Comparison of ENCODE assay signal across 9 cellular contexts in the genomic region with DNA sequence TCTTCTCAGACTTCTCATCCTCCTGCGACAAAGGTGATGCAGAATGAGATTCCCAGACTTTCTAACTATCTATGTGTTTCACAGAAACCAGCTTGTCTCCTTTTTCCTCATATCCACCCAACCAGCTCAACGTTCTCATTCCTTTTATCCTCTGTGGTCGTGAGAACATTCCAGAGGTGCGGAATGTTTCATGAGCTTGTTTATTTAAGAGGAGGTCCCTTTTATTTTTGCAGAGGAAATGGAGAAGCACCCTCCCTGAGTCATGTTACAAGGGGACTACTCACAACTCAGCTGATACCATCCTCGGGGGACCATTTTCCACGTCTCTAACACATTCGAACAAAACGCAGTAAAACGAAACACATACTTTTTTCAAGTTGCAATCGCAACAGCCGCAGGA.
DNase-seq lines count a peak whose midpoint lies in the region; ATAC-seq and TF ChIP-seq lines count a peak whose summit lies in the region.
"Had no signal": no experiment of that assay in that cellular context is flagged by ENCODE, and none has a peak within 500 bp of the region (broad histone marks: within the 10 kb centered on the region; RNA-seq: fewer than 3 reads in every experiment).

No MANE protein-coding gene starts in this region.

- H3K4me1 Mint-ChIP-seq in osteocyte (ENCODE audit: unreplicated experiment), result peaks cover 57% of the 10 kb centered on the region

- H3K4me3 ChIP-seq in epithelial cell of esophagus (ENCODE audit: low read length), result no peak overlapping the region
- H3K4me3 ChIP-seq: cardiac muscle cell had no signal

- ATAC-seq in omental fat pad (ENCODE audit: low FRiP score), result no peak

- no peaks in the 10 kb centered on the region for H3K27me3 Mint-ChIP-seq in osteocyte (ENCODE audit: unreplicated experiment)

- TF ChIP-seq CTCF in epithelial cell of esophagus (IDR thresholded peaks at IDR 0.05; ENCODE audit: insufficient read depth, low read depth, low read length, missing control alignments) (no peak), osteocyte (IDR thresholded peaks at IDR 0.05) (no peak), omental fat pad (IDR thresholded peaks at IDR 0.05) (no peak)

- peak overlapping the region; percentile 87 for H3K27ac Mint-ChIP-seq in osteocyte (ENCODE audit: unreplicated experiment)

- H3K4me3 Mint-ChIP-seq in osteocyte (ENCODE audit: unreplicated experiment), result peak overlapping the region; percentile 61

- DNase-seq in EH (ENCODE audit: low read depth) (peak; percentile 98), RPMI7951 (ENCODE audit: low read depth) (peak; percentile 89), epithelial cell of esophagus (ENCODE audit: low read depth) (peak; percentile 89), osteocyte (ENCODE audit: extremely low spot score, unreplicated experiment) (no peak), omental fat pad (ENCODE audit: low spot score) (no peak), OCI-M2 (lab: John Stamatoyannopoulos, UW; ENCODE audit: unreplicated experiment) (no peak), NCI-H82 (lab: John Stamatoyannopoulos, UW) (no peak), NOMO-1 treated with DMSO at 0.1 percent for 48 hours (lab: John Stamatoyannopoulos, UW; ENCODE audit: unreplicated experiment) (no peak)

- H3K9me3 Mint-ChIP-seq in osteocyte (ENCODE audit: unreplicated experiment), result no peaks in the 10 kb centered on the region

- peaks cover 14% of the 10 kb centered on the region for H3K36me3 Mint-ChIP-seq in osteocyte (ENCODE audit: unreplicated experiment)

Comparison
In these comparisons a context has a peak if more than half of its experiments do, and no peak if none do; other contexts are left out.
1. DNase-seq: peak in EH (single experiment), RPMI7951 (single experiment) and epithelial cell of esophagus (single experiment); none in osteocyte (single experiment), omental fat pad (single experiment), OCI-M2 (single experiment), NCI-H82 (single experiment) and NOMO-1 treated with DMSO at 0.1 percent for 48 hours (single experiment).